8 cellular contexts compared by ENCODE assay signal in the genomic region with DNA sequence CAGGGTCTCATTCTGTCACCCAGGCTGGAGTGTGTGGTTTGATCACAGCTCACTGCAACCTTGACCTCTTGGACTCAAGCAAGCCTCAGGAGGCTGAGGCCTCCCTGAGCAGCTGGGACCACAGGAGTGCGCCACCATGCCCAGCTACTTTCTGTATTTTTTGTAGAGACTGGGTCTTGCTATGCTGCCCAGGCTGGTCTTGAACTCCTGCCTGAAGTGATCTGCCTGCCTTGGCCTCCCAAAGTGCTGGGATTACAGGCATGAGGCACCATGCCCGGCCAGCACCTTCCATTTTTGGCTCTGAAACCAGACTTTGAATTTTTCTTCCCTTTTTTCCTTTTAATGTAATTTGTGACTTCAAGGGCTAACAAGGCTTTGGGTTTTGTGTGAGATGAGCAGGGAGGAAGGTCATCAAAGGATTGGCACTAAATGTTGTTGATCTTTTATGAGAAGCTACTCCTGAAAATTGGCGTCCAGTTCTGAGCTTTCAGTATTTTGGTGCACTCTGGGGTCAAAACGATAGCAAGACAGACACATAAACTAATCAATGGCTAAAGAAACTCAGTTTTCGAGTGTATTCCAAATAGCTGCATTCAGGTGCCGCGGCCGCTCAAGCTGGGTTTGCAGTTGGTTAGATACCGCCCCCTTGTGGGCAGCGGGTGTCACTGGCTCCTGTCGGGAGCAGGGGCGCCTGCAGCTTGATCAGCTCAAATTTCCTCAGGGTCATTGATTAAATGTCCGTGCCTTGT. TPM values are rescaled to one million over a fixed set of nuclear protein-coding genes. Genes with fewer than 3 reads are reported as not detected.
DNase-seq lines count a peak whose midpoint lies in the region; ATAC-seq and TF ChIP-seq lines count a peak whose summit lies in the region.

No MANE protein-coding gene starts in this region.

- TF ChIP-seq POLR2A in HCT116 (IDR thresholded peaks at IDR 0.05; ENCODE audit: borderline replicate concordance, extremely low read depth, insufficient read depth, insufficient read length), result no peak
- TF ChIP-seq POLR2A in sigmoid colon (IDR thresholded peaks at IDR 0.05), result no peak

- H3K9ac ChIP-seq in HCT116 (ENCODE audit: low read length), result no peak overlapping the region

- RAD21 ChIA-PET in HCT116 (lab: Charles Lee; ENCODE audit: low non-redundant PET in 1 of 2, low total read pairs in 2 of 2, uncharacterized antibody in 2 of 2, unreplicated experiment in 2 of 2), result interaction anchor here (0.6 to 1.7 kb wide), 12 partner anchors 14 to 144 kb away, joined by 3 to 15 read pairs (median 4); no protein-coding TSS in a partner anchor

- no TSS peak for BruUV-seq in HCT116 (replicated peaks; lab: Mats Ljungman, UMichigan)

- TF ChIP-seq CTCF in HCT116 (IDR thresholded peaks at IDR 0.05 in 2 of 3, conservative IDR thresholded peaks at IDR 0.05 in 1 of 3; ENCODE audit: borderline replicate concordance in 1 of 3, insufficient read depth in 1 of 3, low read depth in 2 of 3, low read length in 2 of 3) (peak; percentile 93 to 98 (median 97)), right atrium auricular region (IDR thresholded peaks at IDR 0.05) (peak; percentile 93 to 97), sigmoid colon (IDR thresholded peaks at IDR 0.05) (peak; percentile 84 to 99 (median 95))

- peak; percentile 93 for TF ChIP-seq RAD21 in HCT116 (IDR thresholded peaks at IDR 0.05; ENCODE audit: low read depth)

- no peaks in the 10 kb centered on the region for H3K9me3 ChIP-seq in HCT116 (ENCODE audit: control insufficient read depth in 1 of 2, insufficient read depth in 1 of 2, low read depth in 1 of 2, low read length in 2 of 2)
- no peaks in the 10 kb centered on the region for H3K9me3 ChIP-seq in right atrium auricular region
- no peaks in the 10 kb centered on the region for H3K9me3 ChIP-seq in sigmoid colon

- H3K4me1 ChIP-seq in HCT116 (ENCODE audit: control insufficient read depth in 1 of 2, insufficient read depth in 2 of 2, low read length in 2 of 2) (peaks cover 0 to 15% of the 10 kb centered on the region in 2 experiments; a peak in 2 of 4 replicates), right atrium auricular region (peaks cover 0 to 8% of the 10 kb centered on the region in 2 donors), sigmoid colon (peaks cover 0 to 22% (median 17%) of the 10 kb centered on the region in 4 donors)

- H4K20me1 ChIP-seq in HCT116 (ENCODE audit: insufficient read depth), result no peaks in the 10 kb centered on the region

- no peaks in the 10 kb centered on the region for H3K27me3 ChIP-seq in HCT116 (ENCODE audit: insufficient read depth, low read length)
- no peaks in the 10 kb centered on the region for H3K27me3 ChIP-seq in right atrium auricular region
- no peaks in the 10 kb centered on the region for H3K27me3 ChIP-seq in sigmoid colon

- H3K36me3 ChIP-seq in HCT116 (ENCODE audit: control insufficient read depth in 1 of 2, insufficient read depth in 2 of 2, low read length in 2 of 2) (no peaks in the 10 kb centered on the region), right atrium auricular region (no peaks in the 10 kb centered on the region), sigmoid colon (no peaks in the 10 kb centered on the region)

- H3K79me2 ChIP-seq in HCT116 (ENCODE audit: insufficient read depth, low read length), result no peaks in the 10 kb centered on the region

- H3K4me3 ChIP-seq in HCT116 (replicated peaks in 1 of 2; ENCODE audit: low read depth in 1 of 2, low read length in 2 of 2) (no peak overlapping the region; a peak in 1 of 4 replicates), right atrium auricular region (no peak overlapping the region), sigmoid colon (no peak overlapping the region)

- H3K4me2 ChIP-seq in HCT116 (ENCODE audit: low read length), result peak overlapping the region; percentile 61

- intact Hi-C loops in HCT116 (cut with micrococcal nuclease) (loop anchor here (1.0 kb wide), 1 partner anchor 136 kb away; no protein-coding TSS in a partner anchor), sigmoid colon (cut with DNase I) (loop anchor here (1.0 kb wide), 2 partner anchors 81 to 136 kb away; no protein-coding TSS in a partner anchor)

- DNase-seq in GDM1 (lab: John Stamatoyannopoulos, UW) (peak; percentile 10), HCT116 (ENCODE audit: low read depth, low spot score) (peak; percentile 55), NCI-H1105 (lab: John Stamatoyannopoulos, UW) (peak; percentile 86), T-helper 2 cell (peak; percentile 48 to 77 (median 66)), amniotic stem cell (lab: John Stamatoyannopoulos, UW) (peak; percentile 35), right atrium auricular region (ENCODE audit: low spot score) (peak; percentile 86), sigmoid colon (peak; percentile 91), NCI-H510A treated with DMSO at 0.1 percent for 48 hours (lab: John Stamatoyannopoulos, UW) (no peak)

- CTCF ChIA-PET in HCT116 (lab: Charles Lee), result interaction anchor here (0.7 to 3.6 kb wide), 33 partner anchors 9 to 612 kb away, joined by 3 to 78 read pairs (median 4); no protein-coding TSS in a partner anchor

- 12 to 15% methylated on average over 13 of the region's 13 CpGs for WGBS in sigmoid colon, 2 donors

- TF ChIP-seq EP300 in sigmoid colon (IDR thresholded peaks at IDR 0.05), result no peak

- peak; percentile 96 for ATAC-seq in HCT116

- no peaks in the 10 kb centered on the region for H3K9me2 ChIP-seq in HCT116 (ENCODE audit: insufficient read depth)

- POLR2A ChIA-PET in HCT116 (lab: Charles Lee), result interaction anchor here (0.5 to 1.6 kb wide), 5 partner anchors 14 to 185 kb away, joined by 3 to 5 read pairs (median 4); a partner anchor contains a TSS

- peak overlapping the region; percentile 98 for H2AFZ ChIP-seq in HCT116 (ENCODE audit: low read depth, low read length, poor library complexity, severe bottlenecking)

- H3K27ac ChIP-seq in HCT116 (ENCODE audit: low read depth, low read length) (no peak overlapping the region), right atrium auricular region (no peak overlapping the region), sigmoid colon (peak overlapping the region in 1 of 4 donors; percentile 5)

TF ChIP-seq in HCT116, 20 proteins besides CTCF, POLR2A, EP300 and RAD21:
- TF ChIP-seq YY1 (IDR thresholded peaks at IDR 0.05; ENCODE audit: extremely low read depth, insufficient replicate concordance, low read depth, low read length), result no peak

RNA-seq across cellular contexts. Expression of a gene that starts 51.9 kb away (rescaled TPM):
- total RNA-seq in HCT116 (2021; ENCODE audit: unreplicated experiment) (3.2 TPM), right atrium auricular region (10 to 100 TPM in 1 of 2 donors, 1 to 10 TPM in 1; 8.4 to 34.3 TPM), sigmoid colon (100 to 1,000 TPM; 104 to 180 (median 164) TPM)
- 0.51 and 0.90 TPM in 2 replicates for polyA plus RNA-seq in HCT116 (2012)
- polyA plus RNA-seq in sigmoid colon, result 10 to 100 TPM in 1 of 3 donors, 1 to 10 TPM in 2; 1.4 to 12.1 (median 9.0) TPM
